In genomic region chr16:27319257-27319965, GRCh38 we compare ENCODE assay signal across 8 cellular contexts. TPM values are rescaled to one million over a fixed set of nuclear protein-coding genes. Genes with fewer than 3 reads are reported as not detected.
DNase-seq lines count a peak whose midpoint lies in the region; ATAC-seq and TF ChIP-seq lines count a peak whose summit lies in the region.

No MANE protein-coding gene starts in this region.

- intact Hi-C loops in left lung (cut with DNase I): loop anchor here in 1 of 2 donors (10.0 kb wide), 1 partner anchor 75 kb away; no protein-coding TSS in a partner anchor

- peak overlapping the region; percentile 94 for H3K27ac Mint-ChIP-seq in activated CD8-positive, alpha-beta memory T cell treated with anti-CD3 and anti-CD28 coated beads, Interleukin-2, amount 10 ng/mL, durations not matched to agents 7 days and 5 days
- peak overlapping the region; percentile 93 for H3K27ac Mint-ChIP-seq in activated CD8-positive, alpha-beta T cell treated with anti-CD3 and anti-CD28 coated beads, Interleukin-2, amount 10 ng/mL, durations not matched to agents 7 days and 5 days

- H3K27me3 Mint-ChIP-seq in activated CD8-positive, alpha-beta memory T cell treated with anti-CD3 and anti-CD28 coated beads, Interleukin-2, amount 10 ng/mL, durations not matched to agents 7 days and 5 days: no peaks in the 10 kb centered on the region
- H3K27me3 Mint-ChIP-seq in activated CD8-positive, alpha-beta T cell treated with anti-CD3 and anti-CD28 coated beads, Interleukin-2, amount 10 ng/mL, durations not matched to agents 7 days and 5 days (ENCODE audit: low read depth): no peaks in the 10 kb centered on the region

- peaks cover 83% of the 10 kb centered on the region for H3K4me1 Mint-ChIP-seq in activated CD8-positive, alpha-beta memory T cell treated with anti-CD3 and anti-CD28 coated beads, Interleukin-2, amount 10 ng/mL, durations not matched to agents 7 days and 5 days
- H3K4me1 Mint-ChIP-seq in activated CD8-positive, alpha-beta T cell treated with anti-CD3 and anti-CD28 coated beads, Interleukin-2, amount 10 ng/mL, durations not matched to agents 7 days and 5 days (ENCODE audit: low read depth): peaks cover 89% of the 10 kb centered on the region

- peak overlapping the region; percentile 42 to 91 for H3K9ac ChIP-seq in stomach smooth muscle (ENCODE audit: low read length in 2 of 2)

- peak overlapping the region; percentile 72 to 100 for H3K27ac ChIP-seq in left lung
- H3K27ac ChIP-seq in stomach smooth muscle (ENCODE audit: low read length): peak overlapping the region; percentile 97

- TF ChIP-seq CTCF in left lung (IDR thresholded peaks at IDR 0.05) (no peak), GM20000 (IDR thresholded peaks at IDR 0.05; ENCODE audit: extremely low read depth, missing control alignments) (no peak)

- POLR2A ChIA-PET in activated CD8-positive, alpha-beta T cell treated with anti-CD3 and anti-CD28 coated beads, Interleukin-2, amount 10 ng/mL, durations not matched to agents 7 days and 5 days (lab: Charles Lee): interaction anchor here (0.7 to 10.3 kb wide), 15 partner anchors 12 to 677 kb away, joined by 3 to 222 read pairs (median 6); partner anchors contain the start of gene NSMCE1

- no peaks in the 10 kb centered on the region for H3K9me3 Mint-ChIP-seq in activated CD8-positive, alpha-beta memory T cell treated with anti-CD3 and anti-CD28 coated beads, Interleukin-2, amount 10 ng/mL, durations not matched to agents 7 days and 5 days (ENCODE audit: low read depth)
- H3K9me3 Mint-ChIP-seq in activated CD8-positive, alpha-beta T cell treated with anti-CD3 and anti-CD28 coated beads, Interleukin-2, amount 10 ng/mL, durations not matched to agents 7 days and 5 days (ENCODE audit: insufficient read depth): no peaks in the 10 kb centered on the region

- peaks cover 62% of the 10 kb centered on the region for H3K36me3 Mint-ChIP-seq in activated CD8-positive, alpha-beta memory T cell treated with anti-CD3 and anti-CD28 coated beads, Interleukin-2, amount 10 ng/mL, durations not matched to agents 7 days and 5 days
- peaks cover 87% of the 10 kb centered on the region for H3K36me3 Mint-ChIP-seq in activated CD8-positive, alpha-beta T cell treated with anti-CD3 and anti-CD28 coated beads, Interleukin-2, amount 10 ng/mL, durations not matched to agents 7 days and 5 days (ENCODE audit: low read depth)

- H3K4me3 Mint-ChIP-seq in activated CD8-positive, alpha-beta memory T cell treated with anti-CD3 and anti-CD28 coated beads, Interleukin-2, amount 10 ng/mL, durations not matched to agents 7 days and 5 days: peak overlapping the region; percentile 94
- H3K4me3 Mint-ChIP-seq in activated CD8-positive, alpha-beta T cell treated with anti-CD3 and anti-CD28 coated beads, Interleukin-2, amount 10 ng/mL, durations not matched to agents 7 days and 5 days: peak overlapping the region; percentile 90

- H3K9me3 ChIP-seq in left lung (no peaks in the 10 kb centered on the region), stomach smooth muscle (ENCODE audit: control insufficient read depth in 2 of 2, low read length in 2 of 2) (no peaks in the 10 kb centered on the region)

- no peak for DNase-seq in activated CD8-positive, alpha-beta memory T cell treated with anti-CD3 and anti-CD28 coated beads, Interleukin-2, amount 10 ng/mL, durations not matched to agents 7 days and 5 days
- no peak for DNase-seq in activated CD8-positive, alpha-beta memory T cell treated with anti-CD3 and anti-CD28 coated beads, Interleukin-2, amount 50 U/mL, for 4 hours
- no peak for DNase-seq in activated CD8-positive, alpha-beta T cell treated with anti-CD3 and anti-CD28 coated beads, Interleukin-2, amount 10 ng/mL, durations not matched to agents 7 days and 5 days
- DNase-seq in left lung (no peak), NCI-H2029 (lab: John Stamatoyannopoulos, UW) (no peak), DMS79 (lab: John Stamatoyannopoulos, UW) (no peak), GM20000 (ENCODE audit: low spot score) (no peak)

- no peak for ATAC-seq in activated CD8-positive, alpha-beta memory T cell treated with anti-CD3 and anti-CD28 coated beads, Interleukin-2, amount 10 ng/mL, durations not matched to agents 7 days and 5 days
- no peak for ATAC-seq in activated CD8-positive, alpha-beta T cell treated with anti-CD3 and anti-CD28 coated beads, Interleukin-2, amount 10 ng/mL, durations not matched to agents 7 days and 5 days
- ATAC-seq in left lung: no peak

- H3K36me3 ChIP-seq in left lung (peaks cover 0 to 25% of the 10 kb centered on the region in 2 donors), stomach smooth muscle (ENCODE audit: control insufficient read depth in 2 of 2, insufficient read depth in 2 of 2, low read length in 2 of 2) (peaks cover 0 to 3% of the 10 kb centered on the region in 2 donors)

- peaks cover 54 to 100% of the 10 kb centered on the region in 2 donors for H3K4me1 ChIP-seq in left lung
- peaks cover 85% of the 10 kb centered on the region for H3K4me1 ChIP-seq in stomach smooth muscle (ENCODE audit: control insufficient read depth, insufficient read depth, low read length)

- CTCF ChIA-PET in activated CD8-positive, alpha-beta memory T cell treated with anti-CD3 and anti-CD28 coated beads, Interleukin-2, amount 10 ng/mL, durations not matched to agents 7 days and 5 days (lab: Charles Lee): interaction anchor here (0.7 to 6.7 kb wide), 16 partner anchors 8 to 140 kb away, joined by 3 to 116 read pairs (median 5); no protein-coding TSS in a partner anchor
- CTCF ChIA-PET in activated CD8-positive, alpha-beta T cell treated with anti-CD3 and anti-CD28 coated beads, Interleukin-2, amount 10 ng/mL, durations not matched to agents 7 days and 5 days (lab: Charles Lee): interaction anchor here (0.9 to 6.5 kb wide), 11 partner anchors 7 to 150 kb away, joined by 3 to 101 read pairs (median 6); partner anchors contain the start of gene NSMCE1

- H3K27me3 ChIP-seq in left lung (no peaks in the 10 kb centered on the region), stomach smooth muscle (ENCODE audit: control insufficient read depth in 1 of 2, insufficient read depth in 2 of 2, low read length in 2 of 2) (no peaks in the 10 kb centered on the region)

- peak overlapping the region in 1 of 2 donors; percentile 95 for H3K4me3 ChIP-seq in left lung
- H3K4me3 ChIP-seq in stomach smooth muscle (ENCODE audit: low read length in 2 of 2): no peak overlapping the region

RNA-seq across cellular contexts. Expression of gene IL4R, which starts 5.6 kb away (rescaled TPM):
- 100 to 1,000 TPM; 155 to 190 TPM for total RNA-seq in activated CD8-positive, alpha-beta memory T cell treated with anti-CD3 and anti-CD28 coated beads, Interleukin-2, amount 10 ng/mL, durations not matched to agents 7 days and 5 days
- 100 to 1,000 TPM; 231 to 237 TPM for total RNA-seq in activated CD8-positive, alpha-beta T cell treated with anti-CD3 and anti-CD28 coated beads, Interleukin-2, amount 10 ng/mL, durations not matched to agents 7 days and 5 days
- total RNA-seq in left lung: 100 to 1,000 TPM in 1 of 2 donors, 10 to 100 TPM in 1; 80.3 to 133 TPM

RNA-seq across cellular contexts. Expression of gene NSMCE1, which starts 50.8 kb away (rescaled TPM):
- 10 to 100 TPM; 75.9 to 94.0 TPM for total RNA-seq in activated CD8-positive, alpha-beta memory T cell treated with anti-CD3 and anti-CD28 coated beads, Interleukin-2, amount 10 ng/mL, durations not matched to agents 7 days and 5 days
- total RNA-seq in activated CD8-positive, alpha-beta T cell treated with anti-CD3 and anti-CD28 coated beads, Interleukin-2, amount 10 ng/mL, durations not matched to agents 7 days and 5 days: 10 to 100 TPM; 87.3 to 94.9 TPM
- total RNA-seq in left lung: 10 to 100 TPM; 48.6 to 52.7 TPM
